Comparison of ENCODE assay signal across 17 cellular contexts in the genomic region with DNA sequence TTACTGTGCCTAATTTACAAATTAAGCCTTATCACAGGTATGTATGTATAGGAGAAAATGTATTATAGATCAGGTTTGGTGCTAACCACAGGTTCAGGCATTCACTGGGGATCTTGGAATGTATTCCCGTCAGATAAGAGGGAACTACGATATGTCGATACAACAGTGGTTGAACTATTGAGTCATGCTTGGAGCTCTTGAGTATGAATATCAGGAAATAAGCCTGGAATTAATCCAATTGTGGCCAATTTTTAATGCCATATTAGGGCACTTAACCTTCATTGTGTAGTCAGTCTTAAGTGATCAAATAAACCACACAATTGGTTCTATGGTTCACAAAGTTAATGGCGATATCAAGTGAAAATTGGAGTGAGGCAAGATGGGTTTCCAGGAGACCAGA.
"Had no signal": no experiment of that assay in that cellular context is flagged by ENCODE, and none has a peak within 500 bp of the region (broad histone marks: within the 10 kb centered on the region; RNA-seq: fewer than 3 reads in every experiment).

No MANE protein-coding gene starts in this region.

- H2AFZ ChIP-seq: hepatocyte, neural progenitor cell had no signal

- H3K27me3 ChIP-seq: gastroesophageal sphincter, hepatocyte, neural progenitor cell, ovary had no signal

- FAIRE-seq: small intestine had no signal

- H3K36me3 ChIP-seq: gastroesophageal sphincter, neural progenitor cell, ovary had no signal

- H3K4me3 ChIP-seq: coronary artery, gastroesophageal sphincter, hepatocyte, lung, neural progenitor cell, ovary had no signal

- H3K4me1 ChIP-seq: gastroesophageal sphincter had no signal

- H3K4me2 ChIP-seq: hepatocyte, neural progenitor cell had no signal

- H3K79me2 ChIP-seq: hepatocyte had no signal

- DNase-seq: effector CD4-positive, alpha-beta T cell; endodermal cell; left colon; left ventricle myocardium superior; midbrain; nucleus accumbens; ovary; right cardiac atrium; small intestine; stimulated activated CD4-positive, alpha-beta T cell treated with anti-CD3 and anti-CD28 coated beads, Interleukin-2, amount 100 ng/mL, for 48 hours; stimulated activated naive CD4-positive, alpha-beta T cell treated with Interleukin-2 at 50 U/mL for 16 hours; trophoblast cell had no signal

- H3K27ac ChIP-seq: coronary artery, gastroesophageal sphincter, hepatocyte, neural progenitor cell, ovary had no signal

- H3K9ac ChIP-seq: neural progenitor cell had no signal

- H3K9me3 ChIP-seq: gastroesophageal sphincter, ovary had no signal
